Comparison of ENCODE assay signal across 1 cellular context in the genomic region with DNA sequence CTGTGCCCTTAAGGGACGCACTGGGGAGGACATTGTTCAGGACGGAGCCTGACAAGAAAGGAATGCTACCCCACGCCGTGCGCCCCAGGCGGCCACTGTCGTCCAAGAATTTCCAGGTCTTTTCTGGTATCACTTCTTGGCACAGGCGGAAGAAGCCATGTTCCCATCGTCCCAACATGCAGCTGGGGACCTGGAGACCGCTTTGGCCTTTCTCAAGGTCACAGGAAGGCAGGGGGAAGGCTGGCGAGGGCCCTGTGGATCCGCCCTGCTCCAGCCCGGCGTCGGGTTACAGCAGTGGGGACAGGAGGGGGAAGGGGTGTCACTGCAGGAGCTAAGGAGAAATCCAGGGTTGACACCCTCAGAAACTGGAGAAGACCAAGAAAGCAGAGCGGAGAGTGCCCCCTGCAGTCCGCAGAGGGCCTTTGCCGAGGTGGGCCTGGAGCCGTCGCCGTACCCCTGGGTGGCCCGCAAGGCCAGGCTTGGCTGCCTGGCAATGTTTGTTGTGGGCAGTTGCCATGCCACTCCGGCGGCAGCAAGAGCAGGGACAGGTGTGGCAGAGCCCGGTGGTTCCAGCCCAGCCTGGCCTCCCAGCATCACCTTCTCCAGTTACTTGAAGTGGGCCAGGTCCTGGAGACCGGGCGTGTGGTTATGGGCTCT.
TF ChIP-seq lines count a peak whose summit lies in the region.

No MANE protein-coding gene starts in this region.

TF ChIP-seq in HepG2, 621 proteins besides CTCF, POLR2A, EP300 and RAD21 (continued from another document and continues in another):
- TF ChIP-seq, protein P1, sequence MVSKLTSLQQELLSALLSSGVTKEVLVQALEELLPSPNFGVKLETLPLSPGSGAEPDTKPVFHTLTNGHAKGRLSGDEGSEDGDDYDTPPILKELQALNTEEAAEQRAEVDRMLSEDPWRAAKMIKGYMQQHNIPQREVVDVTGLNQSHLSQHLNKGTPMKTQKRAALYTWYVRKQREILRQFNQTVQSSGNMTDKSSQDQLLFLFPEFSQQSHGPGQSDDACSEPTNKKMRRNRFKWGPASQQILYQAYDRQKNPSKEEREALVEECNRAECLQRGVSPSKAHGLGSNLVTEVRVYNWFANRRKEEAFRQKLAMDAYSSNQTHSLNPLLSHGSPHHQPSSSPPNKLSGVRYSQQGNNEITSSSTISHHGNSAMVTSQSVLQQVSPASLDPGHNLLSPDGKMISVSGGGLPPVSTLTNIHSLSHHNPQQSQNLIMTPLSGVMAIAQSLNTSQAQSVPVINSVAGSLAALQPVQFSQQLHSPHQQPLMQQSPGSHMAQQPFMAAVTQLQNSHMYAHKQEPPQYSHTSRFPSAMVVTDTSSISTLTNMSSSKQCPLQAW (CRISPR knock-in tag; IDR thresholded peaks at IDR 0.05): peak; percentile 72
- TF ChIP-seq, protein P2, sequence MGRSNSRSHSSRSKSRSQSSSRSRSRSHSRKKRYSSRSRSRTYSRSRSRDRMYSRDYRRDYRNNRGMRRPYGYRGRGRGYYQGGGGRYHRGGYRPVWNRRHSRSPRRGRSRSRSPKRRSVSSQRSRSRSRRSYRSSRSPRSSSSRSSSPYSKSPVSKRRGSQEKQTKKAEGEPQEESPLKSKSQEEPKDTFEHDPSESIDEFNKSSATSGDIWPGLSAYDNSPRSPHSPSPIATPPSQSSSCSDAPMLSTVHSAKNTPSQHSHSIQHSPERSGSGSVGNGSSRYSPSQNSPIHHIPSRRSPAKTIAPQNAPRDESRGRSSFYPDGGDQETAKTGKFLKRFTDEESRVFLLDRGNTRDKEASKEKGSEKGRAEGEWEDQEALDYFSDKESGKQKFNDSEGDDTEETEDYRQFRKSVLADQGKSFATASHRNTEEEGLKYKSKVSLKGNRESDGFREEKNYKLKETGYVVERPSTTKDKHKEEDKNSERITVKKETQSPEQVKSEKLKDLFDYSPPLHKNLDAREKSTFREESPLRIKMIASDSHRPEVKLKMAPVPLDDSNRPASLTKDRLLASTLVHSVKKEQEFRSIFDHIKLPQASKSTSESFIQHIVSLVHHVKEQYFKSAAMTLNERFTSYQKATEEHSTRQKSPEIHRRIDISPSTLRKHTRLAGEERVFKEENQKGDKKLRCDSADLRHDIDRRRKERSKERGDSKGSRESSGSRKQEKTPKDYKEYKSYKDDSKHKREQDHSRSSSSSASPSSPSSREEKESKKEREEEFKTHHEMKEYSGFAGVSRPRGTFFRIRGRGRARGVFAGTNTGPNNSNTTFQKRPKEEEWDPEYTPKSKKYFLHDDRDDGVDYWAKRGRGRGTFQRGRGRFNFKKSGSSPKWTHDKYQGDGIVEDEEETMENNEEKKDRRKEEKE (IDR thresholded peaks at IDR 0.05): no peak
- no peak for TF ChIP-seq SAP130 (CRISPR knock-in tag; IDR thresholded peaks at IDR 0.05; ENCODE audit: low read depth)
- TF ChIP-seq, protein P3, sequence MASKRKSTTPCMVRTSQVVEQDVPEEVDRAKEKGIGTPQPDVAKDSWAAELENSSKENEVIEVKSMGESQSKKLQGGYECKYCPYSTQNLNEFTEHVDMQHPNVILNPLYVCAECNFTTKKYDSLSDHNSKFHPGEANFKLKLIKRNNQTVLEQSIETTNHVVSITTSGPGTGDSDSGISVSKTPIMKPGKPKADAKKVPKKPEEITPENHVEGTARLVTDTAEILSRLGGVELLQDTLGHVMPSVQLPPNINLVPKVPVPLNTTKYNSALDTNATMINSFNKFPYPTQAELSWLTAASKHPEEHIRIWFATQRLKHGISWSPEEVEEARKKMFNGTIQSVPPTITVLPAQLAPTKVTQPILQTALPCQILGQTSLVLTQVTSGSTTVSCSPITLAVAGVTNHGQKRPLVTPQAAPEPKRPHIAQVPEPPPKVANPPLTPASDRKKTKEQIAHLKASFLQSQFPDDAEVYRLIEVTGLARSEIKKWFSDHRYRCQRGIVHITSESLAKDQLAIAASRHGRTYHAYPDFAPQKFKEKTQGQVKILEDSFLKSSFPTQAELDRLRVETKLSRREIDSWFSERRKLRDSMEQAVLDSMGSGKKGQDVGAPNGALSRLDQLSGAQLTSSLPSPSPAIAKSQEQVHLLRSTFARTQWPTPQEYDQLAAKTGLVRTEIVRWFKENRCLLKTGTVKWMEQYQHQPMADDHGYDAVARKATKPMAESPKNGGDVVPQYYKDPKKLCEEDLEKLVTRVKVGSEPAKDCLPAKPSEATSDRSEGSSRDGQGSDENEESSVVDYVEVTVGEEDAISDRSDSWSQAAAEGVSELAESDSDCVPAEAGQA (IDR thresholded peaks at IDR 0.05; ENCODE audit: low read depth): no peak
- TF ChIP-seq, protein P3 (CRISPR knock-in tag; IDR thresholded peaks at IDR 0.05; ENCODE audit: borderline replicate concordance): no peak
- TF ChIP-seq LCORL (IDR thresholded peaks at IDR 0.05): no peak
- TF ChIP-seq LCORL (CRISPR knock-in tag; IDR thresholded peaks at IDR 0.05): 0 out of 2 replicates have a peak, but pooled peaks have one; percentile 20
- 0 out of 2 replicates have a peak, but pooled peaks have one; percentile 42 for TF ChIP-seq ZNF607 (CRISPR knock-in tag; IDR thresholded peaks at IDR 0.05; ENCODE audit: borderline replicate concordance)
- peak; percentile 80 for TF ChIP-seq STAG1 (CRISPR knock-in tag; IDR thresholded peaks at IDR 0.05)
- no peak for TF ChIP-seq ZNF335 (CRISPR knock-in tag; IDR thresholded peaks at IDR 0.05)
- TF ChIP-seq FOXA1 (IDR thresholded peaks at IDR 0.05): no peak
- TF ChIP-seq FOXA1 (CRISPR knock-in tag; IDR thresholded peaks at IDR 0.05): 0 out of 2 replicates have a peak, but pooled peaks have one; percentile 4
- TF ChIP-seq SIX4 (CRISPR knock-in tag; IDR thresholded peaks at IDR 0.05): peak; percentile 93
- peak; percentile 18 for TF ChIP-seq YY1 (IDR thresholded peaks at IDR 0.05; ENCODE audit: insufficient read depth, insufficient replicate concordance, low read depth, low read length)
- TF ChIP-seq BRD4 (CRISPR knock-in tag; IDR thresholded peaks at IDR 0.05): no peak
- TF ChIP-seq ASH2L (IDR thresholded peaks at IDR 0.05; ENCODE audit: insufficient read length, low read depth, low read length): no peak
- TF ChIP-seq SMARCC2 (IDR thresholded peaks at IDR 0.05): no peak
- TF ChIP-seq, protein P4, sequence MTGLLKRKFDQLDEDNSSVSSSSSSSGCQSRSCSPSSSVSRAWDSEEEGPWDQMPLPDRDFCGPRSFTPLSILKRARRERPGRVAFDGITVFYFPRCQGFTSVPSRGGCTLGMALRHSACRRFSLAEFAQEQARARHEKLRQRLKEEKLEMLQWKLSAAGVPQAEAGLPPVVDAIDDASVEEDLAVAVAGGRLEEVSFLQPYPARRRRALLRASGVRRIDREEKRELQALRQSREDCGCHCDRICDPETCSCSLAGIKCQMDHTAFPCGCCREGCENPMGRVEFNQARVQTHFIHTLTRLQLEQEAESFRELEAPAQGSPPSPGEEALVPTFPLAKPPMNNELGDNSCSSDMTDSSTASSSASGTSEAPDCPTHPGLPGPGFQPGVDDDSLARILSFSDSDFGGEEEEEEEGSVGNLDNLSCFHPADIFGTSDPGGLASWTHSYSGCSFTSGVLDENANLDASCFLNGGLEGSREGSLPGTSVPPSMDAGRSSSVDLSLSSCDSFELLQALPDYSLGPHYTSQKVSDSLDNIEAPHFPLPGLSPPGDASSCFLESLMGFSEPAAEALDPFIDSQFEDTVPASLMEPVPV (CRISPR knock-in tag; IDR thresholded peaks at IDR 0.05): no peak
- peak; percentile 40; the same call in 1 of the 2 replicates for TF ChIP-seq ZFX (CRISPR knock-in tag; IDR thresholded peaks at IDR 0.05; ENCODE audit: low read depth)
- TF ChIP-seq KDM2A (CRISPR knock-in tag; IDR thresholded peaks at IDR 0.05; ENCODE audit: borderline replicate concordance, low read depth): 0 out of 2 replicates have a peak, but pooled peaks have one; percentile 33
- peak; percentile 30; the same call in 1 of the 2 replicates for TF ChIP-seq GATAD2A (CRISPR knock-in tag; IDR thresholded peaks at IDR 0.05)
- TF ChIP-seq NR2F6 (IDR thresholded peaks at IDR 0.05): no peak
- TF ChIP-seq NR2F6 (CRISPR knock-in tag; IDR thresholded peaks at IDR 0.05): no peak
- 0 out of 2 replicates have a peak, but pooled peaks have one; percentile 29 for TF ChIP-seq ZNF230 (CRISPR knock-in tag; IDR thresholded peaks at IDR 0.05)
- TF ChIP-seq, protein P5, sequence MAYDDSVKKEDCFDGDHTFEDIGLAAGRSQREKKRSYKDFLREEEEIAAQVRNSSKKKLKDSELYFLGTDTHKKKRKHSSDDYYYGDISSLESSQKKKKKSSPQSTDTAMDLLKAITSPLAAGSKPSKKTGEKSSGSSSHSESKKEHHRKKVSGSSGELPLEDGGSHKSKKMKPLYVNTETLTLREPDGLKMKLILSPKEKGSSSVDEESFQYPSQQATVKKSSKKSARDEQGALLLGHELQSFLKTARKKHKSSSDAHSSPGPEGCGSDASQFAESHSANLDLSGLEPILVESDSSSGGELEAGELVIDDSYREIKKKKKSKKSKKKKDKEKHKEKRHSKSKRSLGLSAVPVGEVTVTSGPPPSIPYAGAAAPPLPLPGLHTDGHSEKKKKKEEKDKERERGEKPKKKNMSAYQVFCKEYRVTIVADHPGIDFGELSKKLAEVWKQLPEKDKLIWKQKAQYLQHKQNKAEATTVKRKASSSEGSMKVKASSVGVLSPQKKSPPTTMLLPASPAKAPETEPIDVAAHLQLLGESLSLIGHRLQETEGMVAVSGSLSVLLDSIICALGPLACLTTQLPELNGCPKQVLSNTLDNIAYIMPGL (CRISPR knock-in tag; IDR thresholded peaks at IDR 0.05; ENCODE audit: borderline replicate concordance in 1 of 2, low read depth in 1 of 2): 0 out of 4 replicates have a peak, but pooled peaks of 1 of the 2 experiments have one; percentile 19
- 0 out of 2 replicates have a peak, but pooled peaks have one; percentile 36 for TF ChIP-seq PITX1 (CRISPR knock-in tag; IDR thresholded peaks at IDR 0.05)
- TF ChIP-seq HNRNPLL (IDR thresholded peaks at IDR 0.05; ENCODE audit: low read depth, low read length, poor library complexity, severe bottlenecking): peak; percentile 20
- TF ChIP-seq SMC3 (IDR thresholded peaks at IDR 0.05; ENCODE audit: low read length): peak; percentile 64
- TF ChIP-seq ZC3H13 (CRISPR knock-in tag; IDR thresholded peaks at IDR 0.05): no peak
- no peak for TF ChIP-seq THYN1 (CRISPR knock-in tag; IDR thresholded peaks at IDR 0.05; ENCODE audit: borderline replicate concordance, low read depth)
- peak; percentile 94 for TF ChIP-seq ZSCAN25 (CRISPR knock-in tag; IDR thresholded peaks at IDR 0.05)
- TF ChIP-seq ZMYM3 (CRISPR knock-in tag; IDR thresholded peaks at IDR 0.05): 0 out of 2 replicates have a peak, but pooled peaks have one; percentile 23
- TF ChIP-seq ZNF501 (CRISPR knock-in tag; IDR thresholded peaks at IDR 0.05): peak; percentile 19; the same call in 1 of the 2 replicates
- TF ChIP-seq XRCC5 (optimal IDR thresholded peaks at IDR 0.05; ENCODE audit: low read length): peak; percentile 37
- TF ChIP-seq, protein P6, sequence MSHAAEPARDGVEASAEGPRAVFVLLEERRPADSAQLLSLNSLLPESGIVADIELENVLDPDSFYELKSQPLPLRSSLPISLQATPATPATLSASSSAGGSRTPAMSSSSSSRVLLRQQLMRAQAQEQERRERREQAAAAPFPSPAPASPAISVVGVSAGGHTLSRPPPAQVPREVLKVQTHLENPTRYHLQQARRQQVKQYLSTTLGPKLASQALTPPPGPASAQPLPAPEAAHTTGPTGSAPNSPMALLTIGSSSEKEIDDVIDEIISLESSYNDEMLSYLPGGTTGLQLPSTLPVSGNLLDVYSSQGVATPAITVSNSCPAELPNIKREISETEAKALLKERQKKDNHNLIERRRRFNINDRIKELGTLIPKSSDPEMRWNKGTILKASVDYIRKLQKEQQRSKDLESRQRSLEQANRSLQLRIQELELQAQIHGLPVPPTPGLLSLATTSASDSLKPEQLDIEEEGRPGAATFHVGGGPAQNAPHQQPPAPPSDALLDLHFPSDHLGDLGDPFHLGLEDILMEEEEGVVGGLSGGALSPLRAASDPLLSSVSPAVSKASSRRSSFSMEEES (CRISPR knock-in tag; IDR thresholded peaks at IDR 0.05): no peak
- TF ChIP-seq MBD4 (IDR thresholded peaks at IDR 0.05; ENCODE audit: borderline replicate concordance, low read length): no peak
- TF ChIP-seq ZNF292 (CRISPR knock-in tag; IDR thresholded peaks at IDR 0.05; ENCODE audit: borderline replicate concordance, low read depth): peak; percentile 38; the same call in 1 of the 2 replicates
- no peak for TF ChIP-seq MYNN (CRISPR knock-in tag; IDR thresholded peaks at IDR 0.05; ENCODE audit: low read depth)
- no peak for TF ChIP-seq ZNF850 (CRISPR knock-in tag; conservative IDR thresholded peaks at IDR 0.05)
- TF ChIP-seq ZNF296 (CRISPR knock-in tag; conservative IDR thresholded peaks at IDR 0.05): no peak
- TF ChIP-seq, protein P7, sequence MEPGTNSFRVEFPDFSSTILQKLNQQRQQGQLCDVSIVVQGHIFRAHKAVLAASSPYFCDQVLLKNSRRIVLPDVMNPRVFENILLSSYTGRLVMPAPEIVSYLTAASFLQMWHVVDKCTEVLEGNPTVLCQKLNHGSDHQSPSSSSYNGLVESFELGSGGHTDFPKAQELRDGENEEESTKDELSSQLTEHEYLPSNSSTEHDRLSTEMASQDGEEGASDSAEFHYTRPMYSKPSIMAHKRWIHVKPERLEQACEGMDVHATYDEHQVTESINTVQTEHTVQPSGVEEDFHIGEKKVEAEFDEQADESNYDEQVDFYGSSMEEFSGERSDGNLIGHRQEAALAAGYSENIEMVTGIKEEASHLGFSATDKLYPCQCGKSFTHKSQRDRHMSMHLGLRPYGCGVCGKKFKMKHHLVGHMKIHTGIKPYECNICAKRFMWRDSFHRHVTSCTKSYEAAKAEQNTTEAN (CRISPR knock-in tag; conservative IDR thresholded peaks at IDR 0.05): no peak
- peak; percentile 33; the same call in 1 of the 2 replicates for TF ChIP-seq SIX1 (CRISPR knock-in tag; IDR thresholded peaks at IDR 0.05; ENCODE audit: borderline replicate concordance)
